Comparison of ENCODE assay signal across 11 cellular contexts in genomic region chr16:52546291-52546941, GRCh38. TPM values are rescaled to one million over a fixed set of nuclear protein-coding genes. Genes with fewer than 3 reads are reported as not detected.
DNase-seq lines count a peak whose midpoint lies in the region; ATAC-seq and TF ChIP-seq lines count a peak whose summit lies in the region.
"Had no signal": no experiment of that assay in that cellular context is flagged by ENCODE, and none has a peak within 500 bp of the region (broad histone marks: within the 10 kb centered on the region; RNA-seq: fewer than 3 reads in every experiment).

No MANE protein-coding gene starts in this region.

- TF ChIP-seq CTCF in A673 (conservative IDR thresholded peaks at IDR 0.05; ENCODE audit: low read depth, low read length) (no peak), hepatocyte (IDR thresholded peaks at IDR 0.05; ENCODE audit: poor library complexity) (no peak)

- H2BK15ac ChIP-seq in neuronal stem cell (ENCODE audit: low read length) = peak overlapping the region; percentile 88

- H3K4me3 ChIP-seq in A673 (ENCODE audit: low read depth, low read length, poor library complexity, severe bottlenecking) (peak overlapping the region; percentile 66), HUES6 (ENCODE audit: low read depth, low read length) (peak overlapping the region; percentile 75), hepatocyte (peak overlapping the region; percentile 74), neuronal stem cell (ENCODE audit: low read length in 2 of 2) (peak overlapping the region; percentile 90 to 98)
- H3K4me3 ChIP-seq: K562 had no signal

- no peaks in the 10 kb centered on the region for H3K36me3 Mint-ChIP-seq in activated T-helper 17 cell treated with anti-CD3 and anti-CD28 coated beads, Interleukin-2, amount 50 U/mL, for 72 hours (ENCODE audit: low read depth)
- no peaks in the 10 kb centered on the region for H3K36me3 Mint-ChIP-seq in immature natural killer cell

- POLR2A ChIA-PET in A673 (lab: Charles Lee; ENCODE audit: low non-redundant PET) = no interaction called here

- peak overlapping the region; percentile 84 for H2BK120ac ChIP-seq in neuronal stem cell (ENCODE audit: low read depth, low read length)

- H2AFZ ChIP-seq in hepatocyte = peak overlapping the region; percentile 11
- peak overlapping the region; percentile 64 for H2AFZ ChIP-seq in neuronal stem cell (ENCODE audit: low read length)

- DNase-seq in A673 (ENCODE audit: low spot score) (no peak), hepatocyte (ENCODE audit: low spot score) (peak; percentile 44), neuronal stem cell (ENCODE audit: low spot score) (no peak), AG08396 (ENCODE audit: low spot score) (no peak), immature natural killer cell (no peak)
- DNase-seq: activated CD4-positive, alpha-beta T cell treated with anti-CD3 and anti-CD28 coated beads, Interleukin-2, amount 10 ng/mL, durations not matched to agents 24 days and 14 days; PC-3 had no signal

- H4K20me1 ChIP-seq in hepatocyte (ENCODE audit: insufficient read depth, poor library complexity, severe bottlenecking) = no peaks in the 10 kb centered on the region

- peaks cover 68% of the 10 kb centered on the region for H3K27me3 ChIP-seq in A673 (replicated peaks; ENCODE audit: insufficient read depth, low read depth, low read length, poor library complexity)
- H3K27me3 ChIP-seq in HUES6 (ENCODE audit: control insufficient read depth, insufficient read depth, low read length) = peaks cover 67% of the 10 kb centered on the region
- H3K27me3 ChIP-seq in hepatocyte = peaks cover 23% of the 10 kb centered on the region
- H3K27me3 ChIP-seq in neuronal stem cell (ENCODE audit: control insufficient read depth in 3 of 3, insufficient read depth in 3 of 3, low read depth in 1 of 3, low read length in 3 of 3) = no peaks in the 10 kb centered on the region

- H3K79me1 ChIP-seq in neuronal stem cell (ENCODE audit: low read depth, low read length) = peaks cover 7% of the 10 kb centered on the region

- peak overlapping the region; percentile 90 for H2AK5ac ChIP-seq in neuronal stem cell (ENCODE audit: low read depth, low read length)

- peak overlapping the region; percentile 90 for H3K14ac ChIP-seq in neuronal stem cell (ENCODE audit: low read length)

- peaks cover 37% of the 10 kb centered on the region for H3K27me3 Mint-ChIP-seq in activated T-helper 17 cell treated with anti-CD3 and anti-CD28 coated beads, Interleukin-2, amount 50 U/mL, for 72 hours
- H3K27me3 Mint-ChIP-seq in immature natural killer cell (ENCODE audit: low read depth in 3 of 3) = peaks cover 9 to 26% (median 16%) of the 10 kb centered on the region in 3 donors

- ATAC-seq in activated T-helper 17 cell treated with anti-CD3 and anti-CD28 coated beads, Interleukin-2, amount 50 U/mL, for 72 hours (replicated peaks) = no peak
- ATAC-seq in HG03354 (IDR thresholded peaks at IDR 0.05; ENCODE audit: poor library complexity, severe bottlenecking, unreplicated experiment) = no peak
- ATAC-seq: K562, PC-3 had no signal

- BruUV-seq in A673 (replicated peaks; lab: Mats Ljungman, UMichigan) = no TSS peak

- no peaks in the 10 kb centered on the region for H3K4me1 Mint-ChIP-seq in activated T-helper 17 cell treated with anti-CD3 and anti-CD28 coated beads, Interleukin-2, amount 50 U/mL, for 72 hours
- no peaks in the 10 kb centered on the region for H3K4me1 Mint-ChIP-seq in immature natural killer cell
- H3K4me1 Mint-ChIP-seq: activated CD4-positive, alpha-beta T cell treated with anti-CD3 and anti-CD28 coated beads, Interleukin-2, amount 10 ng/mL, durations not matched to agents 24 days and 14 days had no signal

- H3K9me3 ChIP-seq in A673 (ENCODE audit: low read depth, low read length, poor library complexity, severe bottlenecking) = no peaks in the 10 kb centered on the region
- no peaks in the 10 kb centered on the region for H3K9me3 ChIP-seq in HUES6 (ENCODE audit: control insufficient read depth, insufficient read depth, low read depth, low read length)
- no peaks in the 10 kb centered on the region for H3K9me3 ChIP-seq in hepatocyte (ENCODE audit: low read depth)
- H3K9me3 ChIP-seq in neuronal stem cell (replicated peaks in 1 of 2; ENCODE audit: control insufficient read depth in 2 of 2, insufficient read depth in 1 of 2, low read depth in 1 of 2, low read length in 2 of 2) = peaks cover 0 to 6% of the 10 kb centered on the region in 2 donors

- H3K4me1 ChIP-seq in A673 (ENCODE audit: insufficient read depth, low read length, poor library complexity, severe bottlenecking) = peaks cover 3% of the 10 kb centered on the region
- H3K4me1 ChIP-seq in HUES6 (ENCODE audit: control insufficient read depth, insufficient read depth, low read length) = peaks cover 29% of the 10 kb centered on the region
- H3K4me1 ChIP-seq in hepatocyte (ENCODE audit: insufficient read depth) = peaks cover 5% of the 10 kb centered on the region
- H3K4me1 ChIP-seq in neuronal stem cell (ENCODE audit: control insufficient read depth in 2 of 2, insufficient read depth in 1 of 2, low read depth in 1 of 2, low read length in 2 of 2) = peaks cover 10 to 41% of the 10 kb centered on the region in 2 donors

- intact Hi-C loops in A673 (cut with micrococcal nuclease; ENCODE audit: unreplicated experiment) = loop anchor here (5.0 kb wide), 1 partner anchor 94 kb away; no protein-coding TSS in a partner anchor

- H4K91ac ChIP-seq in neuronal stem cell (ENCODE audit: low read depth, low read length, poor library complexity) = no peak overlapping the region

- H3K79me2 ChIP-seq in hepatocyte = peaks cover 47% of the 10 kb centered on the region

- H3K27ac Mint-ChIP-seq in activated T-helper 17 cell treated with anti-CD3 and anti-CD28 coated beads, Interleukin-2, amount 50 U/mL, for 72 hours = no peak overlapping the region
- no peak overlapping the region for H3K27ac Mint-ChIP-seq in immature natural killer cell
- H3K27ac Mint-ChIP-seq: activated CD4-positive, alpha-beta T cell treated with anti-CD3 and anti-CD28 coated beads, Interleukin-2, amount 10 ng/mL, durations not matched to agents 24 days and 14 days had no signal

- H3K4me3 Mint-ChIP-seq in activated T-helper 17 cell treated with anti-CD3 and anti-CD28 coated beads, Interleukin-2, amount 50 U/mL, for 72 hours = no peak overlapping the region
- no peak overlapping the region for H3K4me3 Mint-ChIP-seq in immature natural killer cell
- H3K4me3 Mint-ChIP-seq: activated CD4-positive, alpha-beta T cell treated with anti-CD3 and anti-CD28 coated beads, Interleukin-2, amount 10 ng/mL, durations not matched to agents 24 days and 14 days had no signal

- H3K27ac ChIP-seq in A673 (ENCODE audit: low read depth, low read length, poor library complexity, severe bottlenecking) = peak overlapping the region; percentile 58
- no peak overlapping the region for H3K27ac ChIP-seq in HUES6 (ENCODE audit: low read depth, low read length)
- peak overlapping the region; percentile 74 for H3K27ac ChIP-seq in hepatocyte
- peak overlapping the region; percentile 77 for H3K27ac ChIP-seq in neuronal stem cell (replicated peaks; ENCODE audit: low read length)

- no peaks in the 10 kb centered on the region for H3K9me2 ChIP-seq in hepatocyte (replicated peaks; ENCODE audit: insufficient read depth)

- no peaks in the 10 kb centered on the region for H3K9me3 Mint-ChIP-seq in activated T-helper 17 cell treated with anti-CD3 and anti-CD28 coated beads, Interleukin-2, amount 50 U/mL, for 72 hours
- peaks cover 2 to 10% (median 4%) of the 10 kb centered on the region in 6 donors for H3K9me3 Mint-ChIP-seq in immature natural killer cell

- H2BK12ac ChIP-seq in neuronal stem cell (ENCODE audit: low read length) = no peak overlapping the region

- 0% methylated on average over 9 of the region's 66 CpGs for WGBS in hepatocyte (ENCODE audit: low lambda C conversion rate, missing lambda C conversion rate)
- no CpG with 5 or more reads among the region's 66 CpGs for WGBS in neuronal stem cell (ENCODE audit: extremely low coverage in 2 of 2, insufficient read length in 2 of 2, insufficient replicate concordance in 1 of 2), 2 donors

- peak overlapping the region; percentile 97 for H2BK5ac ChIP-seq in neuronal stem cell (ENCODE audit: low read length)

- H3K4me2 ChIP-seq in hepatocyte (peak overlapping the region; percentile 85), neuronal stem cell (ENCODE audit: insufficient read depth, low read length, poor library complexity, severe bottlenecking) (peak overlapping the region; percentile 23)

- peak overlapping the region; percentile 61 for H3K23ac ChIP-seq in neuronal stem cell (ENCODE audit: low read depth, low read length, poor library complexity)

- peak overlapping the region; percentile 34 for H3K9ac ChIP-seq in HUES6 (ENCODE audit: low read length)
- H3K9ac ChIP-seq in neuronal stem cell (ENCODE audit: low read depth, low read length, poor library complexity) = peak overlapping the region; percentile 98

- peak overlapping the region; percentile 25 for H4K8ac ChIP-seq in neuronal stem cell (ENCODE audit: low read depth, low read length)

- CTCF ChIA-PET in A673 (lab: Charles Lee) = no interaction called here

- H3K18ac ChIP-seq in neuronal stem cell (ENCODE audit: low read length) = peak overlapping the region; percentile 100

- H3K36me3 ChIP-seq in A673 (ENCODE audit: insufficient read depth, low read length, poor library complexity, severe bottlenecking) (no peaks in the 10 kb centered on the region), HUES6 (ENCODE audit: control insufficient read depth, insufficient read depth, low read length) (no peaks in the 10 kb centered on the region), hepatocyte (replicated peaks; ENCODE audit: insufficient read depth, low read depth) (no peaks in the 10 kb centered on the region), neuronal stem cell (replicated peaks in 1 of 2; ENCODE audit: control insufficient read depth in 2 of 2, insufficient read depth in 2 of 2, low read length in 2 of 2) (peaks cover 0 to 18% of the 10 kb centered on the region in 2 donors)

- H3K4ac ChIP-seq in neuronal stem cell (ENCODE audit: low read length) = peak overlapping the region; percentile 81

RNA-seq across cellular contexts. Expression of gene TOX3, which starts 0.5 kb away (rescaled TPM):
- total RNA-seq in A673 (2021) = 16.6 and 17.6 TPM in 2 replicates
- total RNA-seq in hepatocyte = 9.4 and 11.8 TPM in 2 replicates
- 23.6 and 38.1 TPM in 2 replicates for polyA plus RNA-seq in hepatocyte
- polyA plus RNA-seq in neuronal stem cell (2013, experiment 1 of 2) = 82.7 TPM
- 86.2 TPM for polyA plus RNA-seq in neuronal stem cell (2013, experiment 2 of 2)
- not detected for total RNA-seq in activated T-helper 17 cell treated with anti-CD3 and anti-CD28 coated beads, Interleukin-2, amount 50 U/mL, for 72 hours
- polyA plus RNA-seq in immature natural killer cell = not detected
- total RNA-seq: activated CD4-positive, alpha-beta T cell treated with anti-CD3 and anti-CD28 coated beads, Interleukin-2, amount 10 ng/mL, durations not matched to agents 24 days and 14 days; K562; PC-3 had no signal
- polyA plus RNA-seq: K562 had no signal

Comparison
In these comparisons a context has a peak if more than half of its experiments do, and no peak if none do; other contexts are left out.
1. RNA of gene TOX3, which starts 0.5 kb away (total RNA-seq): 16.6 to 17.6 TPM in A673 and 9.4 to 11.8 TPM in hepatocyte; not detected in activated T-helper 17 cell treated with anti-CD3 and anti-CD28 coated beads, Interleukin-2, amount 50 U/mL, for 72 hours; every median in the first group is over 10 times any median in the second.
2. Peak in every context shown above with its lines, with median percentiles within 50 percentile points of each other: H3K4me3 ChIP-seq.